ENCODE assay signal across 2 cellular contexts in genomic region chr19:14006766-14007562, GRCh38.
A peak's percentile ranks its signal among the peaks of the same experiment; 100 is the strongest.
TF ChIP-seq lines count a peak whose summit lies in the region.

No MANE protein-coding gene starts in this region.

TF ChIP-seq in HEK293T, 16 proteins besides CTCF, POLR2A, EP300 and RAD21:
- TF ChIP-seq ELF4 (IDR thresholded peaks at IDR 0.05) (peak; percentile 20; the same call in 1 of the 2 replicates), CTBP1 (IDR thresholded peaks at IDR 0.05; ENCODE audit: borderline replicate concordance) (peak; percentile 63; the same call in 1 of the 2 replicates), L3MBTL2 (conservative IDR thresholded peaks at IDR 0.05) (peak; percentile 42; the same call in 1 of the 2 replicates), FOXK2 (IDR thresholded peaks at IDR 0.05) (no peak), ARNT (IDR thresholded peaks at IDR 0.05) (peak; percentile 56; the same call in 1 of the 2 replicates), TARDBP (IDR thresholded peaks at IDR 0.05) (peak; percentile 98), LEF1 (IDR thresholded peaks at IDR 0.05; ENCODE audit: borderline replicate concordance) (peak; percentile 86), FOXM1 (IDR thresholded peaks at IDR 0.05; ENCODE audit: borderline replicate concordance) (peak; percentile 55; the same call in 1 of the 2 replicates), SUZ12 (IDR thresholded peaks at IDR 0.05) (no peak), SP1 (IDR thresholded peaks at IDR 0.05) (no peak)

TF ChIP-seq in HepG2, 621 proteins besides CTCF, POLR2A, EP300 and RAD21 (continues in another document):
- TF ChIP-seq ZNF577 (CRISPR knock-in tag; IDR thresholded peaks at IDR 0.05; ENCODE audit: borderline replicate concordance, low read depth) = no peak
- TF ChIP-seq HNRNPUL1 (IDR thresholded peaks at IDR 0.05; ENCODE audit: low read depth, low read length) = no peak
- no peak for TF ChIP-seq ZNF3 (CRISPR knock-in tag; IDR thresholded peaks at IDR 0.05)
- no peak for TF ChIP-seq ZKSCAN1 (IDR thresholded peaks at IDR 0.05; ENCODE audit: low read length)
- no peak for TF ChIP-seq PRMT3 (CRISPR knock-in tag; IDR thresholded peaks at IDR 0.05; ENCODE audit: borderline replicate concordance, low read depth)
- TF ChIP-seq ZNF605 (CRISPR knock-in tag; IDR thresholded peaks at IDR 0.05) = peak; percentile 97
- TF ChIP-seq ZNF510 (CRISPR knock-in tag; IDR thresholded peaks at IDR 0.05; ENCODE audit: low read depth) = no peak
- no peak for TF ChIP-seq ZNF775 (CRISPR knock-in tag; IDR thresholded peaks at IDR 0.05; ENCODE audit: borderline replicate concordance)
- TF ChIP-seq ZNF33A (CRISPR knock-in tag; IDR thresholded peaks at IDR 0.05; ENCODE audit: borderline replicate concordance) = no peak
- no peak for TF ChIP-seq GFI1 (CRISPR knock-in tag; IDR thresholded peaks at IDR 0.05; ENCODE audit: borderline replicate concordance)
- TF ChIP-seq KLF11 (CRISPR knock-in tag; IDR thresholded peaks at IDR 0.05) = no peak; the same call in 1 of the 2 replicates
- TF ChIP-seq ZNF367 (CRISPR knock-in tag; IDR thresholded peaks at IDR 0.05; ENCODE audit: borderline replicate concordance) = no peak
- TF ChIP-seq YEATS2 (CRISPR knock-in tag; IDR thresholded peaks at IDR 0.05; ENCODE audit: borderline replicate concordance) = peak; percentile 81; the same call in 1 of the 2 replicates
- peak; percentile 62 for TF ChIP-seq BCL6 (CRISPR knock-in tag; IDR thresholded peaks at IDR 0.05)
- no peak; the same call in 1 of the 2 replicates for TF ChIP-seq DNMT3B (CRISPR knock-in tag; conservative IDR thresholded peaks at IDR 0.05)
- no peak for TF ChIP-seq MBD4 (IDR thresholded peaks at IDR 0.05; ENCODE audit: borderline replicate concordance, low read length)
- TF ChIP-seq ZNF546 (CRISPR knock-in tag; conservative IDR thresholded peaks at IDR 0.05) = peak; percentile 76
- peak; percentile 43; the same call in 1 of the 2 replicates for TF ChIP-seq MXD3 (CRISPR knock-in tag; IDR thresholded peaks at IDR 0.05)
- TF ChIP-seq TBP (CRISPR knock-in tag; IDR thresholded peaks at IDR 0.05) = no peak
- peak; percentile 88 for TF ChIP-seq IRF2 (CRISPR knock-in tag; IDR thresholded peaks at IDR 0.05)
- peak; percentile 70 for TF ChIP-seq REPIN1 (CRISPR knock-in tag; IDR thresholded peaks at IDR 0.05; ENCODE audit: borderline replicate concordance, low read depth)
- peak; percentile 78; the same call in 1 of the 2 replicates for TF ChIP-seq GMEB1 (CRISPR knock-in tag; IDR thresholded peaks at IDR 0.05; ENCODE audit: borderline replicate concordance)
- TF ChIP-seq KLF12 (CRISPR knock-in tag; IDR thresholded peaks at IDR 0.05; ENCODE audit: borderline replicate concordance) = no peak
- TF ChIP-seq ZNF616 (CRISPR knock-in tag; IDR thresholded peaks at IDR 0.05; ENCODE audit: low read depth) = no peak
- no peak for TF ChIP-seq PLRG1 (conservative IDR thresholded peaks at IDR 0.05)
- no peak for TF ChIP-seq CENPBD1 (CRISPR knock-in tag; IDR thresholded peaks at IDR 0.05; ENCODE audit: borderline replicate concordance, low read depth)
- TF ChIP-seq SOX6 (IDR thresholded peaks at IDR 0.05) = no peak
- peak; percentile 69 for TF ChIP-seq SOX6 (CRISPR knock-in tag; IDR thresholded peaks at IDR 0.05)
- peak; percentile 36; the same call in 1 of the 2 replicates for TF ChIP-seq IRX3 (CRISPR knock-in tag; IDR thresholded peaks at IDR 0.05; ENCODE audit: borderline replicate concordance, low read depth)
- peak; percentile 69; the same call in 1 of the 2 replicates for TF ChIP-seq HOXD1 (CRISPR knock-in tag; IDR thresholded peaks at IDR 0.05)
- no peak for TF ChIP-seq IKZF1 (IDR thresholded peaks at IDR 0.05)
- TF ChIP-seq TRAFD1 (CRISPR knock-in tag; IDR thresholded peaks at IDR 0.05; ENCODE audit: borderline replicate concordance) = no peak
- no peak for TF ChIP-seq SRSF9 (IDR thresholded peaks at IDR 0.05; ENCODE audit: borderline replicate concordance, insufficient read depth, low read depth, low read length, poor library complexity, severe bottlenecking)
- no peak; the same call in 1 of the 2 replicates for TF ChIP-seq KAT7 (CRISPR knock-in tag; IDR thresholded peaks at IDR 0.05; ENCODE audit: borderline replicate concordance)
- TF ChIP-seq ETS1 (CRISPR knock-in tag; IDR thresholded peaks at IDR 0.05) = no peak
- peak; percentile 74 for TF ChIP-seq ZBTB7A (CRISPR knock-in tag; IDR thresholded peaks at IDR 0.05)
- no peak for TF ChIP-seq SUZ12 (IDR thresholded peaks at IDR 0.05; ENCODE audit: low read depth, low read length)
- TF ChIP-seq ZBTB38 (CRISPR knock-in tag; IDR thresholded peaks at IDR 0.05) = peak; percentile 71
- peak; percentile 40; the same call in 1 of the 2 replicates for TF ChIP-seq GZF1 (CRISPR knock-in tag; IDR thresholded peaks at IDR 0.05)
- TF ChIP-seq FLYWCH1 (CRISPR knock-in tag; IDR thresholded peaks at IDR 0.05) = no peak
- no peak for TF ChIP-seq ZNF547 (CRISPR knock-in tag; IDR thresholded peaks at IDR 0.05)
- peak; percentile 91 for TF ChIP-seq ZFX (CRISPR knock-in tag; IDR thresholded peaks at IDR 0.05; ENCODE audit: low read depth)
- TF ChIP-seq RXRB (CRISPR knock-in tag; IDR thresholded peaks at IDR 0.05; ENCODE audit: borderline replicate concordance) = 0 out of 2 replicates have a peak, but pooled peaks have one; percentile 36
- no peak for TF ChIP-seq ZNF12 (CRISPR knock-in tag; IDR thresholded peaks at IDR 0.05)
- no peak for TF ChIP-seq SP4 (CRISPR knock-in tag; IDR thresholded peaks at IDR 0.05)
- no peak for TF ChIP-seq ZNF232 (CRISPR knock-in tag; IDR thresholded peaks at IDR 0.05; ENCODE audit: borderline replicate concordance)
- TF ChIP-seq STAG1 (CRISPR knock-in tag; IDR thresholded peaks at IDR 0.05) = no peak; the same call in 1 of the 2 replicates
- peak; percentile 74 for TF ChIP-seq HDAC2 (CRISPR knock-in tag; IDR thresholded peaks at IDR 0.05)
- TF ChIP-seq RFXAP (CRISPR knock-in tag; IDR thresholded peaks at IDR 0.05; ENCODE audit: borderline replicate concordance) = no peak; the same call in 1 of the 2 replicates
- TF ChIP-seq LCORL (IDR thresholded peaks at IDR 0.05) = no peak
- TF ChIP-seq LCORL (CRISPR knock-in tag; IDR thresholded peaks at IDR 0.05) = peak; percentile 60; the same call in 1 of the 2 replicates
- TF ChIP-seq ZBTB37 (CRISPR knock-in tag; IDR thresholded peaks at IDR 0.05) = no peak
- no peak; the same call in 1 of the 2 replicates for TF ChIP-seq TSC22D2 (CRISPR knock-in tag; IDR thresholded peaks at IDR 0.05; ENCODE audit: borderline replicate concordance)
- TF ChIP-seq ZNF432 (CRISPR knock-in tag; IDR thresholded peaks at IDR 0.05; ENCODE audit: borderline replicate concordance) = no peak
- no peak for TF ChIP-seq ZNF597 (CRISPR knock-in tag; IDR thresholded peaks at IDR 0.05)
- TF ChIP-seq ZBTB8A (CRISPR knock-in tag; IDR thresholded peaks at IDR 0.05; ENCODE audit: borderline replicate concordance, low read depth) = no peak
- 0 out of 2 replicates have a peak, but pooled peaks have one; percentile 81 for TF ChIP-seq ATAD3A (CRISPR knock-in tag; IDR thresholded peaks at IDR 0.05)
- TF ChIP-seq ZNF609 (CRISPR knock-in tag; IDR thresholded peaks at IDR 0.05; ENCODE audit: borderline replicate concordance) = no peak; the same call in 1 of the 2 replicates
- TF ChIP-seq ZNF225 (CRISPR knock-in tag; IDR thresholded peaks at IDR 0.05) = peak; percentile 46; the same call in 1 of the 2 replicates
- TF ChIP-seq ZNF564 (CRISPR knock-in tag; IDR thresholded peaks at IDR 0.05) = no peak
- no peak for TF ChIP-seq NFATC3 (CRISPR knock-in tag; IDR thresholded peaks at IDR 0.05)
